ENCODE assay signal across 1 cellular context in genomic region chr7:40921589-40922315, GRCh38.
TF ChIP-seq lines count a peak whose summit lies in the region.

No MANE protein-coding gene starts in this region.

TF ChIP-seq in IMR-90, 13 proteins besides CTCF, POLR2A, EP300 and RAD21 (continued from another document):
- TF ChIP-seq NFE2L2 (IDR thresholded peaks at IDR 0.05; ENCODE audit: low read depth, low read length) (no peak), BHLHE40 (IDR thresholded peaks at IDR 0.05; ENCODE audit: low read depth, low read length) (no peak), MAZ (IDR thresholded peaks at IDR 0.05; ENCODE audit: borderline replicate concordance, low read depth, low read length) (no peak), CHD1 (IDR thresholded peaks at IDR 0.05; ENCODE audit: low read depth, low read length) (no peak), USF2 (IDR thresholded peaks at IDR 0.05; ENCODE audit: low read depth, low read length) (no peak), RCOR1 (IDR thresholded peaks at IDR 0.05; ENCODE audit: insufficient replicate concordance, low read length) (no peak), SMC3 (IDR thresholded peaks at IDR 0.05; ENCODE audit: low read depth, low read length) (no peak), MXI1 (IDR thresholded peaks at IDR 0.05; ENCODE audit: borderline replicate concordance, low read depth, low read length) (no peak), CEBPB (IDR thresholded peaks at IDR 0.05; ENCODE audit: low read depth, low read length) (no peak), ELK1 (IDR thresholded peaks at IDR 0.05; ENCODE audit: borderline replicate concordance, low read depth, low read length) (no peak), RFX5 (IDR thresholded peaks at IDR 0.05; ENCODE audit: low read depth, low read length) (no peak), FOS (IDR thresholded peaks at IDR 0.05; ENCODE audit: low read depth, low read length) (no peak)
